Comparison of ENCODE assay signal across 10 cellular contexts in the genomic region with DNA sequence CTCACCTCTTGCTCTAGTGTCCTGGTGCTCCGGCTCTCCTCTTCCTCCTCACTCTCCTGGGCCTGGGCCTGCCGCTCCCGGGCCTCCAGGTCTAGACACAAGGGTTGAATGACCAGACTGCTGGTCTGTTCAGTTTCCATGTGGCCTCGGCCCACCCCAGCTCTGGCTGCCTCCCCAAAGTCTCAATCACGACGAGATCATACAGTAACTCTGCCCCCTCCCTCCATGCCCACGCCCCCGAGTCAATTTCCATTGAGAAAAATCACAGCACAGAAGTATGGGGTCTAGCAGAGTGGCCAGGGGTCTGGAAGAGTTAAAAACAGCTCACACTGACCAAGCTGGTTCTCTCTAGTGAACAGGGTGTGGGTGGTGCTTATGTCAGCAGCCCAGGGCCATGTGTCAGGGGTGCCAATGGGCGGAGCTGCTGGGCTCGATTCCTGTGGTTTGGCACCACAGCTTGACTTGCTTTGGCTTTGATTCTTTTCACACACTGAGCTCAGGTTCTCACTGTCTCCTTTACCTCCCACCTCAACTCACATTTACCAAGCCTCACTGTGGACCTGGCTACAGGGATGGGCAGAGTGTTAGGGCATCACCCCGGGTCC. TPM values are rescaled to one million over a fixed set of nuclear protein-coding genes. Genes with fewer than 3 reads are reported as not detected.
DNase-seq lines count a peak whose midpoint lies in the region; ATAC-seq and FAIRE-seq lines count a peak whose summit lies in the region.
"Had no signal": no experiment of that assay in that cellular context is flagged by ENCODE, and none has a peak within 500 bp of the region (broad histone marks: within the 10 kb centered on the region; RNA-seq: fewer than 3 reads in every experiment).

No MANE protein-coding gene starts in this region.

- peak overlapping the region; percentile 69 to 80 for H3K27ac Mint-ChIP-seq in effector memory CD8-positive, alpha-beta T cell
- H3K27ac Mint-ChIP-seq: nephron had no signal

- peaks cover 8 to 16% of the 10 kb centered on the region in 2 donors for H3K4me1 Mint-ChIP-seq in effector memory CD8-positive, alpha-beta T cell (ENCODE audit: low read depth in 2 of 2)
- H3K4me1 Mint-ChIP-seq: nephron had no signal

- peaks cover 32% of the 10 kb centered on the region for H3K36me3 Mint-ChIP-seq in effector memory CD8-positive, alpha-beta T cell (ENCODE audit: insufficient read depth)

- H3K9me3 Mint-ChIP-seq in effector memory CD8-positive, alpha-beta T cell: no peaks in the 10 kb centered on the region
- H3K9me3 Mint-ChIP-seq: nephron had no signal

- DNase-seq in ELR (ENCODE audit: low read depth) (peak; percentile 50), RCC 7860 (ENCODE audit: low spot score) (no peak), renal cortical epithelial cell (ENCODE audit: low read depth) (peak; percentile 92), D341Med (ENCODE audit: low spot score) (no peak), middle frontal gyrus (ENCODE audit: extremely low spot score, low spot score) (no peak), mesenteric fat pad (ENCODE audit: low spot score) (no peak)
- peak; percentile 70 to 73 (median 72) for DNase-seq in effector memory CD8-positive, alpha-beta T cell

- no peaks in the 10 kb centered on the region for H3K27me3 Mint-ChIP-seq in effector memory CD8-positive, alpha-beta T cell

- peak overlapping the region; percentile 63 to 67 for H3K4me3 Mint-ChIP-seq in effector memory CD8-positive, alpha-beta T cell
- H3K4me3 Mint-ChIP-seq: nephron had no signal

- FAIRE-seq in RCC 7860 (lab: Jason Lieb, UNC): peak; percentile 17
- FAIRE-seq: GM18507 had no signal

- ATAC-seq in effector memory CD8-positive, alpha-beta T cell (replicated peaks): peak; percentile 100
- ATAC-seq in HG03039 (IDR thresholded peaks at IDR 0.05; ENCODE audit: unreplicated experiment): no peak

RNA-seq across cellular contexts. Expression of a gene that starts 6.9 kb away (rescaled TPM):
- total RNA-seq in renal cortical epithelial cell: 0.50 and 0.69 TPM in 2 replicates
- total RNA-seq in mesenteric fat pad: 0.19 TPM

RNA-seq across cellular contexts. Expression of a gene that starts 12.8 kb away (rescaled TPM):
- total RNA-seq in renal cortical epithelial cell: 5.5 and 11.1 TPM in 2 replicates
- total RNA-seq in mesenteric fat pad: 17.1 TPM

RNA-seq across cellular contexts. Expression of a gene that starts 21.6 kb away (rescaled TPM):
- 17.2 and 27.0 TPM in 2 replicates for total RNA-seq in renal cortical epithelial cell
- 57.0 TPM for total RNA-seq in mesenteric fat pad

RNA-seq across cellular contexts. Expression of a gene that starts 30.2 kb away (rescaled TPM):
- total RNA-seq in renal cortical epithelial cell: 24.5 and 30.6 TPM in 2 replicates
- total RNA-seq in mesenteric fat pad: 9.8 TPM

RNA-seq across cellular contexts. Expression of a gene that starts 30.6 kb away (rescaled TPM):
- total RNA-seq in renal cortical epithelial cell (16.2 and 24.7 TPM in 2 replicates), mesenteric fat pad (25.8 TPM)

Comparison
In these comparisons a context has a peak if more than half of its experiments do, and no peak if none do; other contexts are left out.
1. DNase-seq: peak in ELR (single experiment), effector memory CD8-positive, alpha-beta T cell (3 of 3) and renal cortical epithelial cell (single experiment); none in RCC 7860 (single experiment), D341Med (single experiment), middle frontal gyrus (single experiment) and mesenteric fat pad (single experiment).